ENCODE assay signal across 1 cellular context in the genomic region with DNA sequence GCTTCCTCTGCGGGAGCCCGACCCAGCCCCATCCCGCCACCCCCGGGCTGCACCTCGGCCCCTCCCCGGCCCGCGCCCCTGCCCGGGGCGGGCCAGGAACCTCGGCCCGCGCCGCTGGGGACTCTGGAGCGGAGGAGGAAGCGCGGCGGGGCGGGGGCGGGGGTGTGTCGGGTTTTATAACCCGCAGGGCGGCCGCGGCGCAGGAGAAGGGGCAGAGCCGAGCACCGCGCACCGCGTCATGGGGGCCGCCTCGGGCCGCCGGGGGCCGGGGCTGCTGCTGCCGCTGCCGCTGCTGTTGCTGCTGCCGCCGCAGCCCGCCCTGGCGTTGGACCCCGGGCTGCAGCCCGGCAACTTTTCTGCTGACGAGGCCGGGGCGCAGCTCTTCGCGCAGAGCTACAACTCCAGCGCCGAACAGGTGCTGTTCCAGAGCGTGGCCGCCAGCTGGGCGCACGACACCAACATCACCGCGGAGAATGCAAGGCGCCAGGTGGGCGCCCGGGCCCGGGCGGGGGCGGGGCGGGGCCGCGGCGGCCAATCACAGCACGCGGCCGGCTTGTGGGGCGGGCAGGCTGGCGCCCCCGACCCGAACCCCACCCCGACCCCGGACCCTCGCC.
TF ChIP-seq lines count a peak whose summit lies in the region.

A gene (plus strand): TSS at position 205 of the 614 bp plus-strand sequence. CDS start 34 bp downstream, at position 239.

TF ChIP-seq in H1, 55 proteins besides CTCF, POLR2A, EP300 and RAD21 (continued from another document):
- TF ChIP-seq, protein P1, sequence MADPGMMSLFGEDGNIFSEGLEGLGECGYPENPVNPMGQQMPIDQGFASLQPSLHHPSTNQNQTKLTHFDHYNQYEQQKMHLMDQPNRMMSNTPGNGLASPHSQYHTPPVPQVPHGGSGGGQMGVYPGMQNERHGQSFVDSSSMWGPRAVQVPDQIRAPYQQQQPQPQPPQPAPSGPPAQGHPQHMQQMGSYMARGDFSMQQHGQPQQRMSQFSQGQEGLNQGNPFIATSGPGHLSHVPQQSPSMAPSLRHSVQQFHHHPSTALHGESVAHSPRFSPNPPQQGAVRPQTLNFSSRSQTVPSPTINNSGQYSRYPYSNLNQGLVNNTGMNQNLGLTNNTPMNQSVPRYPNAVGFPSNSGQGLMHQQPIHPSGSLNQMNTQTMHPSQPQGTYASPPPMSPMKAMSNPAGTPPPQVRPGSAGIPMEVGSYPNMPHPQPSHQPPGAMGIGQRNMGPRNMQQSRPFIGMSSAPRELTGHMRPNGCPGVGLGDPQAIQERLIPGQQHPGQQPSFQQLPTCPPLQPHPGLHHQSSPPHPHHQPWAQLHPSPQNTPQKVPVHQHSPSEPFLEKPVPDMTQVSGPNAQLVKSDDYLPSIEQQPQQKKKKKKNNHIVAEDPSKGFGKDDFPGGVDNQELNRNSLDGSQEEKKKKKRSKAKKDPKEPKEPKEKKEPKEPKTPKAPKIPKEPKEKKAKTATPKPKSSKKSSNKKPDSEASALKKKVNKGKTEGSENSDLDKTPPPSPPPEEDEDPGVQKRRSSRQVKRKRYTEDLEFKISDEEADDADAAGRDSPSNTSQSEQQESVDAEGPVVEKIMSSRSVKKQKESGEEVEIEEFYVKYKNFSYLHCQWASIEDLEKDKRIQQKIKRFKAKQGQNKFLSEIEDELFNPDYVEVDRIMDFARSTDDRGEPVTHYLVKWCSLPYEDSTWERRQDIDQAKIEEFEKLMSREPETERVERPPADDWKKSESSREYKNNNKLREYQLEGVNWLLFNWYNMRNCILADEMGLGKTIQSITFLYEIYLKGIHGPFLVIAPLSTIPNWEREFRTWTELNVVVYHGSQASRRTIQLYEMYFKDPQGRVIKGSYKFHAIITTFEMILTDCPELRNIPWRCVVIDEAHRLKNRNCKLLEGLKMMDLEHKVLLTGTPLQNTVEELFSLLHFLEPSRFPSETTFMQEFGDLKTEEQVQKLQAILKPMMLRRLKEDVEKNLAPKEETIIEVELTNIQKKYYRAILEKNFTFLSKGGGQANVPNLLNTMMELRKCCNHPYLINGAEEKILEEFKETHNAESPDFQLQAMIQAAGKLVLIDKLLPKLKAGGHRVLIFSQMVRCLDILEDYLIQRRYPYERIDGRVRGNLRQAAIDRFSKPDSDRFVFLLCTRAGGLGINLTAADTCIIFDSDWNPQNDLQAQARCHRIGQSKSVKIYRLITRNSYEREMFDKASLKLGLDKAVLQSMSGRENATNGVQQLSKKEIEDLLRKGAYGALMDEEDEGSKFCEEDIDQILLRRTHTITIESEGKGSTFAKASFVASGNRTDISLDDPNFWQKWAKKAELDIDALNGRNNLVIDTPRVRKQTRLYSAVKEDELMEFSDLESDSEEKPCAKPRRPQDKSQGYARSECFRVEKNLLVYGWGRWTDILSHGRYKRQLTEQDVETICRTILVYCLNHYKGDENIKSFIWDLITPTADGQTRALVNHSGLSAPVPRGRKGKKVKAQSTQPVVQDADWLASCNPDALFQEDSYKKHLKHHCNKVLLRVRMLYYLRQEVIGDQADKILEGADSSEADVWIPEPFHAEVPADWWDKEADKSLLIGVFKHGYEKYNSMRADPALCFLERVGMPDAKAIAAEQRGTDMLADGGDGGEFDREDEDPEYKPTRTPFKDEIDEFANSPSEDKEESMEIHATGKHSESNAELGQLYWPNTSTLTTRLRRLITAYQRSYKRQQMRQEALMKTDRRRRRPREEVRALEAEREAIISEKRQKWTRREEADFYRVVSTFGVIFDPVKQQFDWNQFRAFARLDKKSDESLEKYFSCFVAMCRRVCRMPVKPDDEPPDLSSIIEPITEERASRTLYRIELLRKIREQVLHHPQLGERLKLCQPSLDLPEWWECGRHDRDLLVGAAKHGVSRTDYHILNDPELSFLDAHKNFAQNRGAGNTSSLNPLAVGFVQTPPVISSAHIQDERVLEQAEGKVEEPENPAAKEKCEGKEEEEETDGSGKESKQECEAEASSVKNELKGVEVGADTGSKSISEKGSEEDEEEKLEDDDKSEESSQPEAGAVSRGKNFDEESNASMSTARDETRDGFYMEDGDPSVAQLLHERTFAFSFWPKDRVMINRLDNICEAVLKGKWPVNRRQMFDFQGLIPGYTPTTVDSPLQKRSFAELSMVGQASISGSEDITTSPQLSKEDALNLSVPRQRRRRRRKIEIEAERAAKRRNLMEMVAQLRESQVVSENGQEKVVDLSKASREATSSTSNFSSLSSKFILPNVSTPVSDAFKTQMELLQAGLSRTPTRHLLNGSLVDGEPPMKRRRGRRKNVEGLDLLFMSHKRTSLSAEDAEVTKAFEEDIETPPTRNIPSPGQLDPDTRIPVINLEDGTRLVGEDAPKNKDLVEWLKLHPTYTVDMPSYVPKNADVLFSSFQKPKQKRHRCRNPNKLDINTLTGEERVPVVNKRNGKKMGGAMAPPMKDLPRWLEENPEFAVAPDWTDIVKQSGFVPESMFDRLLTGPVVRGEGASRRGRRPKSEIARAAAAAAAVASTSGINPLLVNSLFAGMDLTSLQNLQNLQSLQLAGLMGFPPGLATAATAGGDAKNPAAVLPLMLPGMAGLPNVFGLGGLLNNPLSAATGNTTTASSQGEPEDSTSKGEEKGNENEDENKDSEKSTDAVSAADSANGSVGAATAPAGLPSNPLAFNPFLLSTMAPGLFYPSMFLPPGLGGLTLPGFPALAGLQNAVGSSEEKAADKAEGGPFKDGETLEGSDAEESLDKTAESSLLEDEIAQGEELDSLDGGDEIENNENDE (IDR thresholded peaks at IDR 0.05; ENCODE audit: insufficient replicate concordance, low read length) = no peak
- TF ChIP-seq HDAC2 (IDR thresholded peaks at IDR 0.05; ENCODE audit: borderline replicate concordance in 1 of 2, low read depth in 2 of 2, low read length in 2 of 2) = 0 out of 4 replicates have a peak, but pooled peaks of 1 of the 2 experiments have one; percentile 67
- TF ChIP-seq, protein P2, sequence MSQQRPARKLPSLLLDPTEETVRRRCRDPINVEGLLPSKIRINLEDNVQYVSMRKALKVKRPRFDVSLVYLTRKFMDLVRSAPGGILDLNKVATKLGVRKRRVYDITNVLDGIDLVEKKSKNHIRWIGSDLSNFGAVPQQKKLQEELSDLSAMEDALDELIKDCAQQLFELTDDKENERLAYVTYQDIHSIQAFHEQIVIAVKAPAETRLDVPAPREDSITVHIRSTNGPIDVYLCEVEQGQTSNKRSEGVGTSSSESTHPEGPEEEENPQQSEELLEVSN (IDR thresholded peaks at IDR 0.05) = no peak; the same call in 1 of the 2 replicates
- no peak for TF ChIP-seq RFX5 (IDR thresholded peaks at IDR 0.05; ENCODE audit: borderline replicate concordance, low read depth, low read length)
- TF ChIP-seq CHD1 (IDR thresholded peaks at IDR 0.05; ENCODE audit: low read depth, low read length) = no peak
- peak; percentile 82 for TF ChIP-seq CREB1 (IDR thresholded peaks at IDR 0.05)
- no peak for TF ChIP-seq SAP30 (IDR thresholded peaks at IDR 0.05; ENCODE audit: insufficient read depth, insufficient replicate concordance, low read length)
- TF ChIP-seq SP2 (IDR thresholded peaks at IDR 0.05; ENCODE audit: low read length) = no peak
- TF ChIP-seq KDM4A (IDR thresholded peaks at IDR 0.05; ENCODE audit: low read depth, low read length, severe bottlenecking) = peak; percentile 86
- TF ChIP-seq CHD2 (IDR thresholded peaks at IDR 0.05; ENCODE audit: low read length) = no peak
- TF ChIP-seq, protein P3, sequence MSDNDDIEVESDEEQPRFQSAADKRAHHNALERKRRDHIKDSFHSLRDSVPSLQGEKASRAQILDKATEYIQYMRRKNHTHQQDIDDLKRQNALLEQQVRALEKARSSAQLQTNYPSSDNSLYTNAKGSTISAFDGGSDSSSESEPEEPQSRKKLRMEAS (IDR thresholded peaks at IDR 0.05) = peak; percentile 85
- TF ChIP-seq, protein P4, sequence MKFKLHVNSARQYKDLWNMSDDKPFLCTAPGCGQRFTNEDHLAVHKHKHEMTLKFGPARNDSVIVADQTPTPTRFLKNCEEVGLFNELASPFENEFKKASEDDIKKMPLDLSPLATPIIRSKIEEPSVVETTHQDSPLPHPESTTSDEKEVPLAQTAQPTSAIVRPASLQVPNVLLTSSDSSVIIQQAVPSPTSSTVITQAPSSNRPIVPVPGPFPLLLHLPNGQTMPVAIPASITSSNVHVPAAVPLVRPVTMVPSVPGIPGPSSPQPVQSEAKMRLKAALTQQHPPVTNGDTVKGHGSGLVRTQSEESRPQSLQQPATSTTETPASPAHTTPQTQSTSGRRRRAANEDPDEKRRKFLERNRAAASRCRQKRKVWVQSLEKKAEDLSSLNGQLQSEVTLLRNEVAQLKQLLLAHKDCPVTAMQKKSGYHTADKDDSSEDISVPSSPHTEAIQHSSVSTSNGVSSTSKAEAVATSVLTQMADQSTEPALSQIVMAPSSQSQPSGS (IDR thresholded peaks at IDR 0.05; ENCODE audit: low read length) = no peak
- TF ChIP-seq CBX8 (IDR thresholded peaks at IDR 0.05; ENCODE audit: borderline replicate concordance, low read depth, low read length) = no peak
- TF ChIP-seq NRF1 (IDR thresholded peaks at IDR 0.05; ENCODE audit: low read depth, low read length) = no peak
- TF ChIP-seq GTF2F1 (IDR thresholded peaks at IDR 0.05; ENCODE audit: borderline replicate concordance, low read depth, low read length) = no peak
- TF ChIP-seq TEAD4 (IDR thresholded peaks at IDR 0.05; ENCODE audit: low read depth, low read length) = peak; percentile 29; the same call in 1 of the 2 replicates
- no peak for TF ChIP-seq KDM1A (IDR thresholded peaks at IDR 0.05; ENCODE audit: borderline replicate concordance, low read length)
- TF ChIP-seq HDAC6 (IDR thresholded peaks at IDR 0.05; ENCODE audit: low read depth, low read length) = no peak
- peak in 1 of 2 experiments; percentile 67; a peak in 1 of 4 replicates for TF ChIP-seq SIN3A (conservative IDR thresholded peaks at IDR 0.05 in 1 of 2, IDR thresholded peaks at IDR 0.05 in 1 of 2; ENCODE audit: low read depth in 1 of 2, low read length in 2 of 2)
- TF ChIP-seq TAF7 (optimal IDR thresholded peaks at IDR 0.05; ENCODE audit: borderline replicate concordance, low read depth, low read length) = peak; percentile 10
- TF ChIP-seq TAF1 (IDR thresholded peaks at IDR 0.05; ENCODE audit: low read depth, low read length) = 0 out of 2 replicates have a peak, but pooled peaks have one; percentile 6
- no peak for TF ChIP-seq SIX5 (IDR thresholded peaks at IDR 0.05; ENCODE audit: low read depth, low read length)
- TF ChIP-seq RNF2 (IDR thresholded peaks at IDR 0.05; ENCODE audit: borderline replicate concordance, low read depth, low read length, missing control alignments, poor library complexity, severe bottlenecking) = no peak
- TF ChIP-seq RBBP5 (IDR thresholded peaks at IDR 0.05; ENCODE audit: borderline replicate concordance, low read depth, low read length) = peak; percentile 70; the same call in 1 of the 2 replicates
- no peak for TF ChIP-seq CTBP2 (IDR thresholded peaks at IDR 0.05; ENCODE audit: borderline replicate concordance, insufficient read depth, insufficient read length, low read length)
- TF ChIP-seq GABPA (IDR thresholded peaks at IDR 0.05; ENCODE audit: borderline replicate concordance, insufficient read depth, low read length) = peak; percentile 42; the same call in 1 of the 2 replicates
- no peak for TF ChIP-seq KDM5A (IDR thresholded peaks at IDR 0.05; ENCODE audit: low read length)
- peak; percentile 34 for TF ChIP-seq ASH2L (IDR thresholded peaks at IDR 0.05; ENCODE audit: low read length)
- no peak for TF ChIP-seq EGR1 (IDR thresholded peaks at IDR 0.05; ENCODE audit: borderline replicate concordance, low read depth, low read length)
- TF ChIP-seq POU5F1 (IDR thresholded peaks at IDR 0.05; ENCODE audit: low read depth, low read length) = no peak
- no peak for TF ChIP-seq CEBPB (IDR thresholded peaks at IDR 0.05; ENCODE audit: low read depth, low read length)
- peak; percentile 72; the same call in 1 of the 2 replicates for TF ChIP-seq TCF12 (IDR thresholded peaks at IDR 0.05; ENCODE audit: low read depth, low read length)
